In genomic region chr19:46861691-46862503, GRCh38 we compare ENCODE assay signal across 1 cellular context.
TF ChIP-seq lines count a peak whose summit lies in the region.

No MANE protein-coding gene starts in this region.

TF ChIP-seq in GM23338, 12 proteins besides CTCF, POLR2A, EP300 and RAD21 (continued from another document):
- TF ChIP-seq REST (IDR thresholded peaks at IDR 0.05; ENCODE audit: unreplicated experiment) (no peak), NANOG (IDR thresholded peaks at IDR 0.05; ENCODE audit: borderline replicate concordance) (no peak), ZNF462 (CRISPR knock-in tag; IDR thresholded peaks at IDR 0.05) (no peak), ETS1 (IDR thresholded peaks at IDR 0.05) (no peak), CREB1 (CRISPR knock-in tag; IDR thresholded peaks at IDR 0.05; ENCODE audit: low read depth) (no peak)
TF ChIP-seq in GM23338: peak in this region for 0.
